Comparison of ENCODE assay signal across 1 cellular context in the genomic region with DNA sequence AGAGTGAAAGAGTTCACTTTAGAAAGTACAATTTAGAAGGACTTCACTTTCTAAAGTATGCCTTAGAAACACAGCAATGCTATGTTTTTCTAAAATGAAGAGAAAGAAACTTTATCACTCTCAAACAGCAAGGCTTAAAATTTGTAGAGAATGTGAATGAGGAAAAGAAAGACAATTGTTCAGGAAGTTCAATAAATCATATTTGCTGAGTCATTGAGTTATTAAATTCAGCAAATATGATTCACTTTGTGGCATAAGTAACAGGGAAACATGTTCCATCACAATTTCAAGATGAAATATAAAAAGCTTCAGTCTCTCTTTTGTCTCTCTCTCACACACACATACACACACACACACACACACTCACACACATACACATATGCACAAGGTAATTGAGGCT.
A peak's percentile ranks its signal among the peaks of the same experiment; 100 is the strongest.
TF ChIP-seq lines count a peak whose summit lies in the region.

No MANE protein-coding gene starts in this region.

TF ChIP-seq in H1, 55 proteins besides CTCF, POLR2A, EP300 and RAD21:
- TF ChIP-seq RXRA (IDR thresholded peaks at IDR 0.05; ENCODE audit: insufficient read depth, low read depth, low read length) (no peak), RBBP5 (IDR thresholded peaks at IDR 0.05; ENCODE audit: borderline replicate concordance, low read depth, low read length) (no peak), CTBP2 (IDR thresholded peaks at IDR 0.05; ENCODE audit: borderline replicate concordance, insufficient read depth, insufficient read length, low read length) (no peak), USF2 (IDR thresholded peaks at IDR 0.05; ENCODE audit: low read length) (no peak), MAFK (IDR thresholded peaks at IDR 0.05; ENCODE audit: low read depth, low read length) (peak; percentile 22; the same call in 1 of the 2 replicates), RFX5 (IDR thresholded peaks at IDR 0.05; ENCODE audit: borderline replicate concordance, low read depth, low read length) (no peak)
